8 cellular contexts compared by ENCODE assay signal in genomic region chr6:52317841-52318581, GRCh38. TPM values are rescaled to one million over a fixed set of nuclear protein-coding genes. Genes with fewer than 3 reads are reported as not detected.
DNase-seq lines count a peak whose midpoint lies in the region; ATAC-seq, FAIRE-seq and TF ChIP-seq lines count a peak whose summit lies in the region.

No MANE protein-coding gene starts in this region.

- peak; percentile 100 for ATAC-seq in GM21619 (IDR thresholded peaks at IDR 0.05; ENCODE audit: unreplicated experiment)
- no peak for ATAC-seq in pancreas

- no peaks in the 10 kb centered on the region for H3K27me3 ChIP-seq in pancreas

- 34 to 42% methylated on average over 4 of the region's 4 CpGs for WGBS in pancreas, 2 donors

- H3K9me3 ChIP-seq in pancreas: no peaks in the 10 kb centered on the region

- H3K27ac ChIP-seq in pancreas (no peak overlapping the region), substantia nigra (ENCODE audit: low read depth, low read length, poor library complexity, severe bottlenecking) (no peak overlapping the region)

- H3K4me3 ChIP-seq in pancreas: no peak overlapping the region

- no peaks in the 10 kb centered on the region for H3K4me1 ChIP-seq in pancreas

- DNase-seq in GM10266 (ENCODE audit: extremely low spot score) (peak; percentile 66), HTR-8/SVneo (ENCODE audit: insufficient read length, low spot score) (peak; percentile 53), dedifferentiated amniotic fluid mesenchymal stem cell (ENCODE audit: extremely low spot score) (peak; percentile 40), NCI-H1417 treated with DMSO at 0.1 percent for 48 hours (lab: John Stamatoyannopoulos, UW) (no peak), mucosa of gallbladder (ENCODE audit: low spot score) (no peak), pancreas (no peak), substantia nigra (lab: John Stamatoyannopoulos, UW) (no peak)

- FAIRE-seq in HTR-8/SVneo (lab: Jason Lieb, UNC) (no peak), pancreas (lab: Jason Lieb, UNC) (no peak)

- TF ChIP-seq CTCF in GM10266 (IDR thresholded peaks at IDR 0.05; ENCODE audit: control insufficient read depth, insufficient read depth, low read depth, missing control alignments): no peak
- no peak for TF ChIP-seq CTCF in pancreas (IDR thresholded peaks at IDR 0.05)

- intact Hi-C loops in pancreas (cut with DNase I): no loop called here

- no peaks in the 10 kb centered on the region for H3K36me3 ChIP-seq in pancreas

RNA-seq across cellular contexts. Expression of gene MCM3, which starts 33.5 kb away (rescaled TPM):
- 32.2 TPM for total RNA-seq in mucosa of gallbladder
- total RNA-seq in pancreas: 10 to 100 TPM in 4 of 6 donors, 1 to 10 TPM in 2; 7.0 to 19.4 (median 12.1) TPM
- 10 to 100 TPM in 1 of 2 donors, 1 to 10 TPM in 1; 7.4 to 13.6 TPM for polyA plus RNA-seq in pancreas

RNA-seq across cellular contexts. Expression of gene PAQR8, which starts 43.9 kb away (rescaled TPM):
- 23.2 TPM for total RNA-seq in mucosa of gallbladder
- total RNA-seq in pancreas: 1 to 10 TPM in 4 of 6 donors, under 1 TPM in 2; 0.71 to 6.1 (median 2.0) TPM
- 1 to 10 TPM in 1 of 2 donors, under 1 TPM in 1; 0.87 to 2.7 TPM for polyA plus RNA-seq in pancreas

Comparison
In these comparisons a context has a peak if more than half of its experiments do, and no peak if none do; other contexts are left out.
1. DNase-seq: peak in GM10266 (single experiment), HTR-8/SVneo (single experiment) and dedifferentiated amniotic fluid mesenchymal stem cell (single experiment); none in NCI-H1417 treated with DMSO at 0.1 percent for 48 hours (single experiment), mucosa of gallbladder (single experiment), pancreas (0 of 6) and substantia nigra (0 of 49).